Comparison of ENCODE assay signal across 26 cellular contexts in genomic region chr20:55513966-55514365, GRCh38.
DNase-seq lines count a peak whose midpoint lies in the region; ATAC-seq, FAIRE-seq and TF ChIP-seq lines count a peak whose summit lies in the region.
"Had no signal": no experiment of that assay in that cellular context is flagged by ENCODE, and none has a peak within 500 bp of the region (broad histone marks: within the 10 kb centered on the region; RNA-seq: fewer than 3 reads in every experiment).

No MANE protein-coding gene starts in this region.

- no peak overlapping the region for H3K9ac ChIP-seq in keratinocyte (ENCODE audit: control insufficient read depth, extremely low read depth, insufficient read depth, low read length)
- H3K9ac ChIP-seq: BLaER1 treated with 17β-estradiol and CSF1 and Interleukin-3, amounts not matched to agents 10 nM and 100 nM; GM23248 had no signal

- no peaks in the 10 kb centered on the region for H3K9me1 ChIP-seq in keratinocyte (ENCODE audit: control insufficient read depth, extremely low read depth, insufficient read depth, low read length)

- no peaks in the 10 kb centered on the region for H4K20me1 ChIP-seq in keratinocyte (ENCODE audit: control insufficient read depth, extremely low read depth, insufficient read depth, low read length)
- H4K20me1 ChIP-seq: BLaER1 treated with 17β-estradiol and CSF1 and Interleukin-3, amounts not matched to agents 10 nM and 100 nM had no signal

- ATAC-seq in HG03025 (IDR thresholded peaks at IDR 0.05; ENCODE audit: low FRiP score, unreplicated experiment), result no peak
- ATAC-seq: A549, GM12878, HCT116 had no signal

- H3K36me3 ChIP-seq in bronchial epithelial cell (ENCODE audit: control insufficient read depth, insufficient read depth, low read length) (no peaks in the 10 kb centered on the region), keratinocyte (ENCODE audit: control insufficient read depth in 2 of 2, extremely low read depth in 1 of 2, insufficient read depth in 2 of 2, low read length in 2 of 2) (no peaks in the 10 kb centered on the region)
- H3K36me3 ChIP-seq: BE2C; BLaER1 treated with 17β-estradiol and CSF1 and Interleukin-3, amounts not matched to agents 10 nM and 100 nM had no signal

- peak overlapping the region; percentile 6 for H3K4me2 ChIP-seq in keratinocyte (ENCODE audit: control insufficient read depth, extremely low read depth, insufficient read depth, low read depth, low read length)
- H3K4me2 ChIP-seq: A549; BLaER1 treated with 17β-estradiol and CSF1 and Interleukin-3, amounts not matched to agents 10 nM and 100 nM had no signal

- no peak overlapping the region for H3K27ac ChIP-seq in keratinocyte (ENCODE audit: control insufficient read depth, insufficient read depth, low read length)
- H3K27ac ChIP-seq: A549; BLaER1 treated with 17β-estradiol and CSF1 and Interleukin-3, amounts not matched to agents 10 nM and 100 nM; GM23248 had no signal

- peaks cover 26% of the 10 kb centered on the region for H3K4me1 ChIP-seq in keratinocyte (ENCODE audit: control insufficient read depth, extremely low read depth, insufficient read depth, low read length)
- H3K4me1 ChIP-seq: A549, BE2C had no signal

- dilution Hi-C loops in keratinocyte (cut with MboI; ENCODE audit: extremely low pct_ligation_motif_present, low sequenced_read_pairs), result no loop called here

- H3K4me3 ChIP-seq in bronchial epithelial cell (ENCODE audit: low read depth, low read length), result no peak overlapping the region
- H3K4me3 ChIP-seq in keratinocyte (ENCODE audit: control insufficient read depth in 2 of 3, extremely low read depth in 1 of 3, insufficient read depth in 2 of 3, low read depth in 1 of 3, low read length in 3 of 3), result no peak overlapping the region
- H3K4me3 ChIP-seq: A549; BLaER1 treated with 17β-estradiol and CSF1 and Interleukin-3, amounts not matched to agents 10 nM and 100 nM; GM12878; GM23248 had no signal

- H3K9me3 ChIP-seq in keratinocyte (ENCODE audit: control insufficient read depth, low read depth, low read length), result no peaks in the 10 kb centered on the region
- H3K9me3 ChIP-seq: A549; BE2C; BLaER1 treated with 17β-estradiol and CSF1 and Interleukin-3, amounts not matched to agents 10 nM and 100 nM had no signal

- H3K79me2 ChIP-seq in keratinocyte (ENCODE audit: control insufficient read depth, insufficient read depth, low read length), result no peaks in the 10 kb centered on the region

- no peak for TF ChIP-seq CTCF in bronchial epithelial cell (IDR thresholded peaks at IDR 0.05; ENCODE audit: insufficient read depth, low read length, severe bottlenecking)
- no peak for TF ChIP-seq CTCF in keratinocyte (optimal IDR thresholded peaks at IDR 0.05 in 1 of 3, IDR thresholded peaks at IDR 0.05 in 1 of 3, conservative IDR thresholded peaks at IDR 0.05 in 1 of 3; ENCODE audit: extremely low read depth in 1 of 3, insufficient read depth in 2 of 3, low read length in 3 of 3)

- DNase-seq in NCI-H226 (peak; percentile 71), bronchial epithelial cell (ENCODE audit: low read depth) (peak; percentile 2), keratinocyte (ENCODE audit: low read depth, low spot score) (no peak), mucosa of gallbladder (ENCODE audit: low spot score) (peak; percentile 29), NCI-H1930 (lab: John Stamatoyannopoulos, UW) (no peak), cerebellar cortex (ENCODE audit: low spot score) (no peak)
- no peak for DNase-seq in stimulated activated CD4-positive, alpha-beta T cell treated with anti-CD3 and anti-CD28 coated beads, Interleukin-4, amount 100 ng/mL, for 24 hours
- DNase-seq: 8988T; ACHN; AML-193; BE2C; CD4-positive, alpha-beta T cell; CD8-positive, alpha-beta memory T cell; DMS 273 treated with DMSO at 0.1 percent for 48 hours; DMS79; EL; GDM1; GM23248; H9 had no signal

- no peak for FAIRE-seq in bronchial epithelial cell (lab: Jason Lieb, UNC)
- FAIRE-seq in keratinocyte (lab: Jason Lieb, UNC), result no peak
- FAIRE-seq: A549, D721Med, GM12878, GM19239 had no signal

- H3K27me3 ChIP-seq in bronchial epithelial cell (ENCODE audit: control insufficient read depth, insufficient read depth, low read length), result peaks cover 9% of the 10 kb centered on the region
- H3K27me3 ChIP-seq in keratinocyte (ENCODE audit: control insufficient read depth, extremely low read depth, insufficient read depth, low read length), result peaks cover 3% of the 10 kb centered on the region
- H3K27me3 ChIP-seq: BE2C; BLaER1 treated with 17β-estradiol and CSF1 and Interleukin-3, amounts not matched to agents 10 nM and 100 nM had no signal

- H2AFZ ChIP-seq in keratinocyte (ENCODE audit: control insufficient read depth, low read length), result no peak overlapping the region
- H2AFZ ChIP-seq: GM23248 had no signal

Comparison
In these comparisons a context has a peak if more than half of its experiments do, and no peak if none do; other contexts are left out.
1. DNase-seq: peak in NCI-H226 (single experiment), bronchial epithelial cell (single experiment) and mucosa of gallbladder (single experiment); none in keratinocyte (single experiment), NCI-H1930 (0 of 2), stimulated activated CD4-positive, alpha-beta T cell treated with anti-CD3 and anti-CD28 coated beads, Interleukin-4, amount 100 ng/mL, for 24 hours (single experiment) and cerebellar cortex (single experiment).